ENCODE assay signal across 8 cellular contexts in the genomic region with DNA sequence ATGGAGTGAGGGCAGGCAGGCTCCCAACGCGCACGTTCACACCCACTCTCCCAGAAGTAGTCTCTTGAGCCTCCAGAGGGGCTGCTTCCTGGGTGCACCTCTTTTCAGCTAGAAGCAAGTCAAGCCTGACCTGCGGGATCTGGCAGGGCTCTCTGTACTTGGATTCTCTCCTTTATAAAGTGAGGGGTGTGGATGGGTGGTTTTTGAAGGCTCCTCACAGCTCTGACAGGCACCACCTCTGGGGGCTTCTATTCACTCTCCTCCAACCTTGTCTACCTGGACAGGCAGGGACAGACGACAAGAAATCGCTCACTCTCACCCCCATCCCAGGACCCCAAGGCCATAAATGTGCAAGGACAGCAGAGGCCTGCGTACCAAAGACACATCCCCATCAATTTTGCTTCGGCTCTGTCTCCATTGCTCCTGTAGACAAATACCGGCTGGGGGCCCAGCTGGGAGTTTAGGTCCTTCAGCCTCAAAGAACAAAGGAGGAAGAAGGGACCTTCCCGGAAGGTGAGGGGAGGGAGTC. TPM values are rescaled to one million over a fixed set of nuclear protein-coding genes. Genes with fewer than 3 reads are reported as not detected.
A peak's percentile ranks its signal among the peaks of the same experiment; 100 is the strongest.
DNase-seq lines count a peak whose midpoint lies in the region; ATAC-seq, FAIRE-seq and TF ChIP-seq lines count a peak whose summit lies in the region.

No MANE protein-coding gene starts in this region.

- peak overlapping the region in 1 of 2 experiments; percentile 79 for H3K14ac ChIP-seq in mesenchymal stem cell (ENCODE audit: low read length in 2 of 2)

- H3K27ac ChIP-seq in adrenal gland: peak overlapping the region in 4 of 5 donors; percentile 35 to 99 (median 52)
- H3K27ac ChIP-seq in mesenchymal stem cell (ENCODE audit: low read length, poor library complexity, severe bottlenecking): peak overlapping the region; percentile 30
- H3K27ac ChIP-seq in thoracic aorta: peak overlapping the region; percentile 58 to 80

- peak overlapping the region; percentile 45 for H3K4me3 Mint-ChIP-seq in activated T-cell treated with anti-CD3 and anti-CD28 coated beads, Interleukin-2, amount 50 U/mL, for 4 hours

- H2BK5ac ChIP-seq in mesenchymal stem cell (ENCODE audit: low read depth, low read length, poor library complexity, severe bottlenecking): no peak overlapping the region

- FAIRE-seq in urothelium cell line (lab: Jason Lieb, UNC): no peak

- H3K4me1 ChIP-seq in adrenal gland (replicated peaks in 1 of 2) (peaks cover 20 to 32% of the 10 kb centered on the region in 2 donors), mesenchymal stem cell (ENCODE audit: control insufficient read depth, insufficient read depth, low read depth, low read length) (peaks cover 14% of the 10 kb centered on the region), thoracic aorta (ENCODE audit: control insufficient read depth in 1 of 2, low read depth in 2 of 2) (peaks cover 20 to 35% of the 10 kb centered on the region in 2 donors)

- H3K27me3 ChIP-seq in adrenal gland (no peaks in the 10 kb centered on the region), mesenchymal stem cell (ENCODE audit: control insufficient read depth in 1 of 2, insufficient read depth in 1 of 2, low read length in 2 of 2) (peaks cover 17 to 22% of the 10 kb centered on the region in 2 experiments), thoracic aorta (replicated peaks; ENCODE audit: insufficient read depth) (no peaks in the 10 kb centered on the region)

- H4K91ac ChIP-seq in mesenchymal stem cell (ENCODE audit: low read length): peak overlapping the region; percentile 91

- H3K9me3 ChIP-seq in adrenal gland (replicated peaks in 1 of 3) (no peaks in the 10 kb centered on the region), mesenchymal stem cell (ENCODE audit: control insufficient read depth, low read length) (no peaks in the 10 kb centered on the region), thoracic aorta (no peaks in the 10 kb centered on the region)

- peak overlapping the region; percentile 76 for H2AFZ ChIP-seq in mesenchymal stem cell (ENCODE audit: low read depth, low read length)

- peaks cover 2% of the 10 kb centered on the region for H3K27me3 Mint-ChIP-seq in activated T-cell treated with anti-CD3 and anti-CD28 coated beads, Interleukin-2, amount 50 U/mL, for 4 hours (ENCODE audit: low read depth)

- peak overlapping the region in 1 of 2 experiments; percentile 55 for H2BK12ac ChIP-seq in mesenchymal stem cell (ENCODE audit: low read length in 2 of 2)

- H3K4me3 ChIP-seq in adrenal gland (peak overlapping the region in 2 of 4 donors; percentile 6 to 100), mesenchymal stem cell (ENCODE audit: insufficient read depth in 1 of 2, low read depth in 1 of 2, low read length in 2 of 2) (peak overlapping the region in 1 of 2 experiments; percentile 67), thoracic aorta (peak overlapping the region; percentile 99), lower leg skin (ENCODE audit: low read depth, poor library complexity, severe bottlenecking) (no peak overlapping the region)

- H3K36me3 ChIP-seq in adrenal gland (replicated peaks in 1 of 2) (peaks cover 0 to 10% of the 10 kb centered on the region in 2 donors), mesenchymal stem cell (ENCODE audit: control insufficient read depth in 1 of 2, insufficient read depth in 2 of 2, low read depth in 1 of 2, low read length in 2 of 2) (peaks cover 10 to 26% of the 10 kb centered on the region in 2 experiments), thoracic aorta (peaks cover 4% of the 10 kb centered on the region)

- ATAC-seq in activated T-cell treated with anti-CD3 and anti-CD28 coated beads, Interleukin-2, amount 50 U/mL, for 4 hours: no peak
- no peak for ATAC-seq in thoracic aorta (ENCODE audit: insufficient number of reproducible peaks, low FRiP score, low read depth)

- H3K4me2 ChIP-seq in mesenchymal stem cell (ENCODE audit: low read length, poor library complexity, severe bottlenecking): peak overlapping the region; percentile 73

- intact Hi-C loops in adrenal gland (cut with DNase I) (loop anchor here in 1 of 2 donors (5.0 kb wide), 1 partner anchor 75 kb away; a partner anchor contains a TSS), lower leg skin (cut with DNase I; ENCODE audit: low total_unique reads) (no loop called here)

- H2BK15ac ChIP-seq in mesenchymal stem cell (ENCODE audit: low read depth, poor library complexity, severe bottlenecking): peak overlapping the region; percentile 96

- TF ChIP-seq CTCF in adrenal gland (IDR thresholded peaks at IDR 0.05) (no peak), thoracic aorta (IDR thresholded peaks at IDR 0.05) (no peak), lower leg skin (IDR thresholded peaks at IDR 0.05) (no peak)

- no peaks in the 10 kb centered on the region for H3K9me3 Mint-ChIP-seq in activated T-cell treated with anti-CD3 and anti-CD28 coated beads, Interleukin-2, amount 50 U/mL, for 4 hours

- DNase-seq in activated T-cell treated with anti-CD3 and anti-CD28 coated beads, Interleukin-2, amount 50 U/mL, for 4 hours: no peak
- DNase-seq in activated T-cell treated with anti-CD3 and anti-CD28 coated beads for 4 hours (no peak), adrenal gland (peak in 1 of 7 donors; percentile 19), mesenchymal stem cell (no peak), thoracic aorta (ENCODE audit: low spot score) (no peak), urothelium cell line (ENCODE audit: low spot score) (no peak), lower leg skin (ENCODE audit: low spot score in 2 of 2) (no peak), GM19238 (ENCODE audit: insufficient read length, low spot score) (no peak)

- peak overlapping the region; percentile 27 to 83 for H3K4ac ChIP-seq in mesenchymal stem cell (ENCODE audit: low read depth in 1 of 2, low read length in 2 of 2)

- peak overlapping the region; percentile 33 for H2AK5ac ChIP-seq in mesenchymal stem cell (ENCODE audit: low read length, severe bottlenecking)

- H3K18ac ChIP-seq in mesenchymal stem cell (ENCODE audit: low read depth in 1 of 2, low read length in 2 of 2): peak overlapping the region; percentile 84 to 91

- H4K8ac ChIP-seq in mesenchymal stem cell (ENCODE audit: low read length): peak overlapping the region; percentile 94

- peaks cover 32% of the 10 kb centered on the region for H3K4me1 Mint-ChIP-seq in activated T-cell treated with anti-CD3 and anti-CD28 coated beads, Interleukin-2, amount 50 U/mL, for 4 hours (ENCODE audit: low read depth)

- H3K23ac ChIP-seq in mesenchymal stem cell (ENCODE audit: low read length in 2 of 2): no peak overlapping the region

- H2BK120ac ChIP-seq in mesenchymal stem cell (ENCODE audit: low read depth, low read length): peak overlapping the region; percentile 85

- 59 to 70% (median 67%) methylated on average over 9 to 10 of the region's 10 CpGs for WGBS in adrenal gland, 4 donors
- 59% methylated on average over 9 of the region's 10 CpGs for WGBS in mesenchymal stem cell
- WGBS in lower leg skin, 2 donors: 64 to 77% methylated on average over 10 of the region's 10 CpGs

- TF ChIP-seq POLR2A in adrenal gland (IDR thresholded peaks at IDR 0.05) (no peak), lower leg skin (IDR thresholded peaks at IDR 0.05) (no peak)

- peaks cover 2% of the 10 kb centered on the region for H3K79me1 ChIP-seq in mesenchymal stem cell (replicated peaks; ENCODE audit: low read length, poor library complexity, severe bottlenecking)

- peak overlapping the region; percentile 85 for H3K9ac ChIP-seq in mesenchymal stem cell (ENCODE audit: low read length)

- H3K36me3 Mint-ChIP-seq in activated T-cell treated with anti-CD3 and anti-CD28 coated beads, Interleukin-2, amount 50 U/mL, for 4 hours (ENCODE audit: insufficient read depth): peaks cover 11% of the 10 kb centered on the region

RNA-seq across cellular contexts. Expression of a gene that starts 0.8 kb away (rescaled TPM):
- total RNA-seq in activated T-cell treated with anti-CD3 and anti-CD28 coated beads, Interleukin-2, amount 50 U/mL, for 4 hours: 10 to 100 TPM; 40.3 to 43.5 (median 42.3) TPM
- total RNA-seq in adrenal gland (100 to 1,000 TPM in 1 of 8 donors, 10 to 100 TPM in 7; 18.5 to 207 (median 37.3) TPM), thoracic aorta (10 to 100 TPM; 20.6 to 28.5 TPM), lower leg skin (10 to 100 TPM in 3 of 4 donors, 1 to 10 TPM in 1; 9.7 to 14.3 (median 10.9) TPM)
- 100 to 1,000 TPM in 1 of 3 donors, 10 to 100 TPM in 2; 19.8 to 194 (median 31.0) TPM for polyA plus RNA-seq in adrenal gland
- 11.2 TPM for polyA plus RNA-seq in mesenchymal stem cell (2013, experiment 1 of 2)
- 11.2 TPM for polyA plus RNA-seq in mesenchymal stem cell (2013, experiment 2 of 2)
